10 cellular contexts compared by ENCODE assay signal in genomic region chr7:7209412-7210050, GRCh38.
"Had no signal": no experiment of that assay in that cellular context is flagged by ENCODE, and none has a peak within 500 bp of the region (broad histone marks: within the 10 kb centered on the region; RNA-seq: fewer than 3 reads in every experiment).

No MANE protein-coding gene starts in this region.

- H3K27ac ChIP-seq: uterus had no signal

- H3K4me3 Mint-ChIP-seq: activated CD8-positive, alpha-beta T cell treated with anti-CD3 and anti-CD28 coated beads, Interleukin-2, amount 10 ng/mL, durations not matched to agents 7 days and 5 days; neural crest cell; T-helper 1 cell treated with Interleukin-12 subunit alpha and Interleukin-12 subunit beta and Interleukin-4 antibody, amounts not matched to agents 30 μg/mL and 1 μg/mL, for 36 hours had no signal

- H3K27ac Mint-ChIP-seq: activated CD8-positive, alpha-beta T cell treated with anti-CD3 and anti-CD28 coated beads, Interleukin-2, amount 10 ng/mL, durations not matched to agents 7 days and 5 days; T-helper 1 cell treated with Interleukin-12 subunit alpha and Interleukin-12 subunit beta and Interleukin-4 antibody, amounts not matched to agents 30 μg/mL and 1 μg/mL, for 36 hours had no signal

- H3K27me3 ChIP-seq: uterus had no signal

- H3K9me3 ChIP-seq: uterus had no signal

- DNase-seq: activated CD4-positive, alpha-beta T cell treated with anti-CD3 and anti-CD28 coated beads for 48 hours; activated CD8-positive, alpha-beta memory T cell treated with anti-CD3 and anti-CD28 coated beads, Interleukin-2, amount 50 U/mL, for 48 hours; activated CD8-positive, alpha-beta T cell treated with anti-CD3 and anti-CD28 coated beads, Interleukin-2, amount 10 ng/mL, durations not matched to agents 7 days and 5 days; aorta; hippocampal formation; stimulated activated CD4-positive, alpha-beta T cell treated with anti-CD3 and anti-CD28 coated beads, Interleukin-15, amount 100 ng/mL, for 24 hours; stimulated activated CD4-positive, alpha-beta T cell treated with anti-CD3 and anti-CD28 coated beads, Interleukin-4, amount 100 ng/mL, for 4 hours; uterus had no signal

- ATAC-seq: activated CD8-positive, alpha-beta T cell treated with anti-CD3 and anti-CD28 coated beads, Interleukin-2, amount 10 ng/mL, durations not matched to agents 7 days and 5 days had no signal
